Comparison of ENCODE assay signal across 8 cellular contexts in the genomic region with DNA sequence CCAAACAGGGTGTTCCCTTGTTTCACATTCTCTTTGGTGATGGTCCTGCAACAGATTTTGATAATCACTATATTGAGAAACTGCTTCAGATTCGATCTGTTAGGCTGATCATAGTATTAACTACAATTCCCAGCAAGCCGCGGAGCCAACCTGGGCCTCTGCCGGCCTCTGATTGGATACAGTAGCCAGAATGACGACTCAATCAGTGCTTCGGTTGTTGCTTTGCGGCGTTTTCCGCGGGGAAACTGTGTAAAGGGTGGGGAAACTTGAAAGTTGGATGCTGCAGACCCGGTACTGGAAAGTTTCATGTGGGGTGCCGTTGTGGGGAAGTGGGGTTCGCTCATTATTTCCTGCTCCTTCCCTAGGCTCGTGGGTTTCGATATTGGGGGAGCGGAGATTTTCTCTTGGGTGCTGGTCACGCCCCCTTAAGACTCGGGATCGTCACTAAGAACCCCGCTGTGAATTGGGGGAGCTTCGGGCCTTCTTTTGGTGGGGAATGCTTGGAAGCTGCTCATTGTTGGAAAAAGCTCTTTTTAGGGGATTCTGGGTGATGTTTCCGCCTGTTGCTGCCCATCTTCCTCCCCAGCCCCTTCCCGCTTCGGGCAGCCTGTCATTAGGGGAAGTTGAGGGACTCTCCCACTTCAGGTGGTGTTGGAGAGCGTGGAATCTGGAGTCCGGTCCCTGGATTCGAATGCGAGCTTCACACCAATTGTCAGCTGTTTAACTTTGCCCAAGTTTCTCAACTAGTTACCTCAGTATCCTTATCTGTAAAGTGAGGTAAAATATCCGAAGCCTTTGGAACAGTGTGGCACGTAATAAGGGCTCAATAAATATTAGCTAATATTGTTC. TPM values are rescaled to one million over a fixed set of nuclear protein-coding genes. Genes with fewer than 3 reads are reported as not detected.
DNase-seq lines count a peak whose midpoint lies in the region; ATAC-seq and TF ChIP-seq lines count a peak whose summit lies in the region.

A gene (plus strand): TSS at position 217 of the 849 bp plus-strand sequence.

- H3K27ac ChIP-seq in heart right ventricle: peak within 1 kb of the TSS in 9 of 10 donors; percentile 14 to 87 (median 56)
- peak within 1 kb of the TSS; percentile 66 to 84 (median 79) for H3K27ac ChIP-seq in transverse colon

- in situ Hi-C loops in transverse colon (cut with MboI; ENCODE audit: low pct_ligation_motif_present in 1 of 4, low pct_unique_long_range_greater_than_20kb in 1 of 4, low sequenced_read_pairs in 3 of 4): no loop called here

- POLR2A ChIA-PET in T-cell (lab: Charles Lee): interaction anchor here in 1 of 2 donors (0.8 kb wide), 1 partner anchor 19 kb away, joined by 6 read pairs; no protein-coding TSS in a partner anchor

- H3K36me3 ChIP-seq in adipocyte (ENCODE audit: control insufficient read depth, insufficient read depth, low read length, severe bottlenecking): no peaks in the 10 kb centered on the region
- peaks cover 0 to 19% (median 0%) of the 10 kb centered on the region in 9 donors for H3K36me3 ChIP-seq in heart right ventricle
- no peaks in the 10 kb centered on the region for H3K36me3 ChIP-seq in transverse colon

- intact Hi-C loops in heart right ventricle (cut with DNase I): no loop called here
- intact Hi-C loops in transverse colon (cut with DNase I; ENCODE audit: low total_unique reads): no loop called here

- TF ChIP-seq POLR2A in transverse colon (IDR thresholded peaks at IDR 0.05): no peak

- H3K9me3 ChIP-seq in adipocyte (ENCODE audit: control insufficient read depth, low read length) (no peaks in the 10 kb centered on the region), heart right ventricle (no peaks in the 10 kb centered on the region), transverse colon (no peaks in the 10 kb centered on the region)

- no peak for TF ChIP-seq EP300 in transverse colon (IDR thresholded peaks at IDR 0.05; ENCODE audit: low read depth)

- no peak for TF ChIP-seq CTCF in GM12875 (IDR thresholded peaks at IDR 0.05; ENCODE audit: borderline replicate concordance, insufficient read depth, low read depth, low read length)
- no peak for TF ChIP-seq CTCF in heart right ventricle (IDR thresholded peaks at IDR 0.05)
- no peak for TF ChIP-seq CTCF in transverse colon (IDR thresholded peaks at IDR 0.05)

- H3K4me3 ChIP-seq in GM12875 (ENCODE audit: low read depth, low read length) (peak within 1 kb of the TSS; percentile 75), adipocyte (ENCODE audit: low read length) (peak within 1 kb of the TSS; percentile 94), heart right ventricle (peak within 1 kb of the TSS; percentile 68 to 95 (median 82)), transverse colon (peak within 1 kb of the TSS; percentile 40 to 91 (median 65))

- peak within 1 kb of the TSS; percentile 82 to 94 for H3K27ac Mint-ChIP-seq in T-cell

- H3K9me3 Mint-ChIP-seq in T-cell: no peaks in the 10 kb centered on the region

- peak; percentile 61 for ATAC-seq in HG02759 (IDR thresholded peaks at IDR 0.05; ENCODE audit: unreplicated experiment)
- ATAC-seq in T-cell (replicated peaks in 1 of 4): peak; percentile 67 to 76 (median 72)
- ATAC-seq in heart right ventricle: peak; percentile 78 to 91 (median 88)

- peak within 1 kb of the TSS; percentile 94 to 96 (median 94) for H3K4me3 Mint-ChIP-seq in T-cell

- 1% methylated on average over 30 of the region's 30 CpGs for WGBS in heart right ventricle, 2 donors
- 0 to 2% methylated on average over 9 to 29 of the region's 30 CpGs for WGBS in transverse colon (ENCODE audit: low coverage in 1 of 2), 2 donors

- no peaks in the 10 kb centered on the region for H3K27me3 Mint-ChIP-seq in T-cell

- CTCF ChIA-PET in T-cell (lab: Charles Lee): interaction anchor here in 1 of 2 donors (0.5 to 1.2 kb wide), 4 partner anchors 19 to 1008 kb away, joined by 3 read pairs; no protein-coding TSS in a partner anchor

- peaks cover 34 to 47% (median 43%) of the 10 kb centered on the region in 3 donors for H3K4me1 Mint-ChIP-seq in T-cell

- H3K4me1 ChIP-seq in adipocyte (ENCODE audit: control insufficient read depth, insufficient read depth, low read length) (peaks cover 24% of the 10 kb centered on the region), heart right ventricle (peaks cover 6 to 52% (median 20%) of the 10 kb centered on the region in 9 donors), transverse colon (peaks cover 9 to 36% (median 24%) of the 10 kb centered on the region in 4 donors)

- H3K36me3 Mint-ChIP-seq in T-cell: peaks cover 2% of the 10 kb centered on the region

- DNase-seq in NCI-H146 (lab: John Stamatoyannopoulos, UW): peak; percentile 70
- DNase-seq in T-cell: peak; percentile 72 to 90 (median 82)
- peak; percentile 94 for DNase-seq in adipocyte (ENCODE audit: low read depth)
- peak; percentile 81 to 88 for DNase-seq in heart right ventricle
- DNase-seq in pons (ENCODE audit: low spot score): peak; percentile 86
- DNase-seq in transverse colon: peak; percentile 89

- H3K9ac ChIP-seq in adipocyte (ENCODE audit: low read length): peak within 1 kb of the TSS; percentile 86

- H3K27me3 ChIP-seq in adipocyte (replicated peaks; ENCODE audit: control insufficient read depth, insufficient read depth, low read length): no peaks in the 10 kb centered on the region
- H3K27me3 ChIP-seq in heart right ventricle: no peaks in the 10 kb centered on the region
- no peaks in the 10 kb centered on the region for H3K27me3 ChIP-seq in transverse colon

RNA-seq across cellular contexts. Expression of the gene that starts here (rescaled TPM):
- total RNA-seq in T-cell: 10 to 100 TPM; 25.4 to 47.9 (median 30.0) TPM
- 1 to 10 TPM; 2.4 to 8.6 (median 3.6) TPM for total RNA-seq in heart right ventricle
- 1 to 10 TPM in 1 of 2 donors, under 1 TPM in 1; 0.88 to 1.5 TPM for polyA plus RNA-seq in heart right ventricle
- total RNA-seq in transverse colon: 10 to 100 TPM in 3 of 4 donors, 1 to 10 TPM in 1; 5.0 to 31.8 (median 20.6) TPM

Comparison
In these comparisons a context has a peak if more than half of its experiments do, and no peak if none do; other contexts are left out.
1. Peak in every context shown above with its lines: DNase-seq, ATAC-seq, H3K4me3 ChIP-seq and H3K27ac ChIP-seq.